ENCODE assay signal across 19 cellular contexts in the genomic region with DNA sequence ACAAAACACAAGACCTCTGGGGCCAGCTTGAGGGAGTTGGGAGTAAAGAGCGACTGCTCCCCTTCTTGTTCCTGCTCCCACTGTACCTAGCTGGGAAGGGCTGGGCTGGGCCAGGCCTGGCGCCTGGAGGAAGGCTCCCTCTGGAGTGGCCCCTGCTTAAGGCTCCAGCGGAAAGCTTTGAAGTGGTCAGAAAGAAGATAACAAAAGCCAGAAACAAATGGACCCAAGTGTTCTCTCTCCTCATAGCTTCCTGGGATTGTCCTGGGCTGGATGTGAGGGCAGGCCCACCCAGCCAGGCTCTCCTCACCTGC. TPM values are rescaled to one million over a fixed set of nuclear protein-coding genes. Genes with fewer than 3 reads are reported as not detected.
A peak's percentile ranks its signal among the peaks of the same experiment; 100 is the strongest.
DNase-seq lines count a peak whose midpoint lies in the region; ATAC-seq and TF ChIP-seq lines count a peak whose summit lies in the region.
"Had no signal": no experiment of that assay in that cellular context is flagged by ENCODE, and none has a peak within 500 bp of the region (broad histone marks: within the 10 kb centered on the region; RNA-seq: fewer than 3 reads in every experiment).

No MANE protein-coding gene starts in this region.

- no peaks in the 10 kb centered on the region for H3K27me3 Mint-ChIP-seq in activated CD4-positive, alpha-beta T cell treated with anti-CD3 and anti-CD28 coated beads, Interleukin-2, amount 10 ng/mL, durations not matched to agents 7 days and 5 days
- no peaks in the 10 kb centered on the region for H3K27me3 Mint-ChIP-seq in activated CD4-positive, alpha-beta T cell treated with anti-CD3 and anti-CD28 coated beads for 36 hours
- H3K27me3 Mint-ChIP-seq in activated CD4-positive, alpha-beta memory T cell treated with anti-CD3 and anti-CD28 coated beads, Interleukin-2, amount 10 ng/mL, durations not matched to agents 7 days and 5 days = no peaks in the 10 kb centered on the region
- H3K27me3 Mint-ChIP-seq in immature natural killer cell (ENCODE audit: low read depth in 3 of 3) = peaks cover 0 to 1% (median 1%) of the 10 kb centered on the region in 3 donors
- H3K27me3 Mint-ChIP-seq in stimulated activated memory B cell treated with anti-CD40 and anti-IgM and Interleukin-4, amounts not matched to agents 10 μg/mL and 1 μg/mL and 100 μg/mL, for 72 hours = no peaks in the 10 kb centered on the region
- H3K27me3 Mint-ChIP-seq: stimulated activated naive CD8-positive, alpha-beta T cell treated with anti-CD3 and anti-CD28 coated beads, Interleukin-15, amount 100 ng/mL, for 72 hours had no signal

- H3K9me3 ChIP-seq in aorta (ENCODE audit: control insufficient read depth, low read length) (no peaks in the 10 kb centered on the region), gastroesophageal sphincter (no peaks in the 10 kb centered on the region)
- H3K9me3 ChIP-seq: A549, neutrophil had no signal

- H3K36me3 ChIP-seq in aorta (ENCODE audit: control insufficient read depth in 1 of 2, insufficient read depth in 2 of 2, low read length in 1 of 2) (peaks cover 0 to 3% of the 10 kb centered on the region in 2 donors), gastroesophageal sphincter (peaks cover 0 to 97% of the 10 kb centered on the region in 2 donors)

- H3K4me1 Mint-ChIP-seq in activated CD4-positive, alpha-beta T cell treated with anti-CD3 and anti-CD28 coated beads, Interleukin-2, amount 10 ng/mL, durations not matched to agents 7 days and 5 days = peaks cover 38% of the 10 kb centered on the region
- peaks cover 18% of the 10 kb centered on the region for H3K4me1 Mint-ChIP-seq in activated CD4-positive, alpha-beta T cell treated with anti-CD3 and anti-CD28 coated beads for 36 hours
- peaks cover 26% of the 10 kb centered on the region for H3K4me1 Mint-ChIP-seq in activated CD4-positive, alpha-beta memory T cell treated with anti-CD3 and anti-CD28 coated beads, Interleukin-2, amount 10 ng/mL, durations not matched to agents 7 days and 5 days
- peaks cover 29% of the 10 kb centered on the region in 2 donors for H3K4me1 Mint-ChIP-seq in immature natural killer cell
- peaks cover 30% of the 10 kb centered on the region for H3K4me1 Mint-ChIP-seq in stimulated activated memory B cell treated with anti-CD40 and anti-IgM and Interleukin-4, amounts not matched to agents 10 μg/mL and 1 μg/mL and 100 μg/mL, for 72 hours

- H3K27ac Mint-ChIP-seq in activated CD4-positive, alpha-beta T cell treated with anti-CD3 and anti-CD28 coated beads, Interleukin-2, amount 10 ng/mL, durations not matched to agents 7 days and 5 days = peak overlapping the region; percentile 81
- H3K27ac Mint-ChIP-seq in activated CD4-positive, alpha-beta T cell treated with anti-CD3 and anti-CD28 coated beads for 36 hours = no peak overlapping the region
- H3K27ac Mint-ChIP-seq in activated CD4-positive, alpha-beta memory T cell treated with anti-CD3 and anti-CD28 coated beads, Interleukin-2, amount 10 ng/mL, durations not matched to agents 7 days and 5 days = peak overlapping the region; percentile 33
- peak overlapping the region; percentile 14 to 64 (median 60) for H3K27ac Mint-ChIP-seq in immature natural killer cell
- peak overlapping the region; percentile 44 for H3K27ac Mint-ChIP-seq in stimulated activated memory B cell treated with anti-CD40 and anti-IgM and Interleukin-4, amounts not matched to agents 10 μg/mL and 1 μg/mL and 100 μg/mL, for 72 hours

- no peak overlapping the region for H3K4me3 Mint-ChIP-seq in activated CD4-positive, alpha-beta T cell treated with anti-CD3 and anti-CD28 coated beads, Interleukin-2, amount 10 ng/mL, durations not matched to agents 7 days and 5 days
- H3K4me3 Mint-ChIP-seq in activated CD4-positive, alpha-beta T cell treated with anti-CD3 and anti-CD28 coated beads for 36 hours = no peak overlapping the region
- H3K4me3 Mint-ChIP-seq in activated CD4-positive, alpha-beta memory T cell treated with anti-CD3 and anti-CD28 coated beads, Interleukin-2, amount 10 ng/mL, durations not matched to agents 7 days and 5 days = no peak overlapping the region
- no peak overlapping the region for H3K4me3 Mint-ChIP-seq in immature natural killer cell
- no peak overlapping the region for H3K4me3 Mint-ChIP-seq in stimulated activated memory B cell treated with anti-CD40 and anti-IgM and Interleukin-4, amounts not matched to agents 10 μg/mL and 1 μg/mL and 100 μg/mL, for 72 hours
- H3K4me3 Mint-ChIP-seq: stimulated activated naive CD8-positive, alpha-beta T cell treated with anti-CD3 and anti-CD28 coated beads, Interleukin-15, amount 100 ng/mL, for 72 hours had no signal

- no peak for TF ChIP-seq EP300 in gastroesophageal sphincter (IDR thresholded peaks at IDR 0.05)

- intact Hi-C loops in activated CD4-positive, alpha-beta T cell treated with anti-CD3 and anti-CD28 coated beads for 36 hours (cut with DNase I, micrococcal nuclease) = no loop called here
- intact Hi-C loops in aorta (cut with DNase I) = no loop called here

- H3K4me3 ChIP-seq in aorta (ENCODE audit: low read length in 2 of 2) = no peak overlapping the region
- H3K4me3 ChIP-seq in gastroesophageal sphincter = no peak overlapping the region
- H3K4me3 ChIP-seq: A549 had no signal

- 94 to 96% methylated on average over 3 of the region's 3 CpGs for WGBS in aorta, 2 donors
- no CpG with 5 or more reads among the region's 3 CpGs for WGBS in gastroesophageal sphincter (ENCODE audit: low coverage in 1 of 2), 2 donors

- no peak for TF ChIP-seq CTCF in gastroesophageal sphincter (IDR thresholded peaks at IDR 0.05)

- H3K9me3 Mint-ChIP-seq in activated CD4-positive, alpha-beta T cell treated with anti-CD3 and anti-CD28 coated beads, Interleukin-2, amount 10 ng/mL, durations not matched to agents 7 days and 5 days = no peaks in the 10 kb centered on the region
- H3K9me3 Mint-ChIP-seq in activated CD4-positive, alpha-beta T cell treated with anti-CD3 and anti-CD28 coated beads for 36 hours (ENCODE audit: low read depth) = no peaks in the 10 kb centered on the region
- no peaks in the 10 kb centered on the region for H3K9me3 Mint-ChIP-seq in activated CD4-positive, alpha-beta memory T cell treated with anti-CD3 and anti-CD28 coated beads, Interleukin-2, amount 10 ng/mL, durations not matched to agents 7 days and 5 days
- no peaks in the 10 kb centered on the region for H3K9me3 Mint-ChIP-seq in immature natural killer cell
- H3K9me3 Mint-ChIP-seq in stimulated activated memory B cell treated with anti-CD40 and anti-IgM and Interleukin-4, amounts not matched to agents 10 μg/mL and 1 μg/mL and 100 μg/mL, for 72 hours = no peaks in the 10 kb centered on the region
- H3K9me3 Mint-ChIP-seq: stimulated activated naive CD8-positive, alpha-beta T cell treated with anti-CD3 and anti-CD28 coated beads, Interleukin-15, amount 100 ng/mL, for 72 hours had no signal

- H3K27me3 ChIP-seq in aorta (ENCODE audit: control insufficient read depth in 1 of 2, insufficient read depth in 2 of 2, low read length in 1 of 2) (no peaks in the 10 kb centered on the region), gastroesophageal sphincter (no peaks in the 10 kb centered on the region)
- H3K27me3 ChIP-seq: neutrophil had no signal

- no peak for ATAC-seq in activated CD4-positive, alpha-beta T cell treated with anti-CD3 and anti-CD28 coated beads for 36 hours
- ATAC-seq in stimulated activated memory B cell treated with anti-CD40 and anti-IgM and Interleukin-4, amounts not matched to agents 10 μg/mL and 1 μg/mL and 100 μg/mL, for 72 hours = no peak
- no peak for ATAC-seq in aorta (ENCODE audit: low FRiP score)
- ATAC-seq in GM18520 (IDR thresholded peaks at IDR 0.05; ENCODE audit: unreplicated experiment) = no peak
- ATAC-seq in gastroesophageal sphincter = no peak
- ATAC-seq: A549; stimulated activated naive CD8-positive, alpha-beta T cell treated with anti-CD3 and anti-CD28 coated beads, Interleukin-15, amount 100 ng/mL, for 72 hours had no signal

- no peak for TF ChIP-seq POLR2A in gastroesophageal sphincter (IDR thresholded peaks at IDR 0.05)

- H3K27ac ChIP-seq in aorta (ENCODE audit: low read depth in 1 of 2, low read length in 2 of 2) (no peak overlapping the region), gastroesophageal sphincter (peak overlapping the region in 1 of 4 donors; percentile 15)
- H3K27ac ChIP-seq: A549, epithelial cell of prostate, neutrophil had no signal

- DNase-seq in activated CD4-positive, alpha-beta T cell treated with anti-CD3 and anti-CD28 coated beads, Interleukin-2, amount 10 ng/mL, durations not matched to agents 7 days and 5 days = no peak
- DNase-seq in activated CD4-positive, alpha-beta T cell treated with anti-CD3 and anti-CD28 coated beads for 36 hours = no peak
- DNase-seq in activated CD4-positive, alpha-beta memory T cell treated with anti-CD3 and anti-CD28 coated beads, Interleukin-2, amount 10 ng/mL, durations not matched to agents 7 days and 5 days = no peak
- DNase-seq in immature natural killer cell = no peak
- no peak for DNase-seq in aorta
- DNase-seq: activated CD4-positive, alpha-beta T cell treated with anti-CD3 and anti-CD28 coated beads for 4 hours; central memory CD4-positive, alpha-beta T cell; glutamatergic neuron; Karpas-422; left colon; NCI-H1694 treated with DMSO at 0.1 percent for 48 hours; RPMI8226; stimulated activated naive CD8-positive, alpha-beta T cell treated with anti-CD3 and anti-CD28 coated beads, Interleukin-15, amount 100 ng/mL, for 72 hours had no signal

- no peaks in the 10 kb centered on the region for H3K4me1 ChIP-seq in aorta (ENCODE audit: control insufficient read depth in 1 of 2, insufficient read depth in 2 of 2, low read length in 2 of 2)
- peaks cover 0 to 38% (median 6%) of the 10 kb centered on the region in 3 donors for H3K4me1 ChIP-seq in gastroesophageal sphincter
- H3K4me1 ChIP-seq: A549 had no signal

- H3K36me3 Mint-ChIP-seq in activated CD4-positive, alpha-beta T cell treated with anti-CD3 and anti-CD28 coated beads, Interleukin-2, amount 10 ng/mL, durations not matched to agents 7 days and 5 days (ENCODE audit: low read depth) = peaks cover 42% of the 10 kb centered on the region
- H3K36me3 Mint-ChIP-seq in activated CD4-positive, alpha-beta T cell treated with anti-CD3 and anti-CD28 coated beads for 36 hours (ENCODE audit: low read depth) = peaks cover 19% of the 10 kb centered on the region
- H3K36me3 Mint-ChIP-seq in activated CD4-positive, alpha-beta memory T cell treated with anti-CD3 and anti-CD28 coated beads, Interleukin-2, amount 10 ng/mL, durations not matched to agents 7 days and 5 days (ENCODE audit: low read depth) = peaks cover 37% of the 10 kb centered on the region
- peaks cover 5 to 59% (median 10%) of the 10 kb centered on the region in 3 donors for H3K36me3 Mint-ChIP-seq in immature natural killer cell
- peaks cover 76% of the 10 kb centered on the region for H3K36me3 Mint-ChIP-seq in stimulated activated memory B cell treated with anti-CD40 and anti-IgM and Interleukin-4, amounts not matched to agents 10 μg/mL and 1 μg/mL and 100 μg/mL, for 72 hours

- CTCF ChIA-PET in activated CD4-positive, alpha-beta T cell treated with anti-CD3 and anti-CD28 coated beads, Interleukin-2, amount 10 ng/mL, durations not matched to agents 7 days and 5 days (lab: Charles Lee) = interaction anchor here (0.7 to 6.2 kb wide), 12 partner anchors 8 to 93 kb away, joined by 3 to 44 read pairs (median 5); a partner anchor contains a TSS
- CTCF ChIA-PET in activated CD4-positive, alpha-beta T cell treated with anti-CD3 and anti-CD28 coated beads for 36 hours (lab: Charles Lee) = interaction anchor here (0.6 to 21.5 kb wide), 8 partner anchors 10 to 113 kb away, joined by 3 to 332 read pairs (median 4); a partner anchor contains a TSS
- CTCF ChIA-PET in activated CD4-positive, alpha-beta memory T cell treated with anti-CD3 and anti-CD28 coated beads, Interleukin-2, amount 10 ng/mL, durations not matched to agents 7 days and 5 days (lab: Charles Lee) = interaction anchor here (0.5 to 16.9 kb wide), 12 partner anchors 10 to 129 kb away, joined by 3 to 372 read pairs (median 4); a partner anchor contains a TSS

- POLR2A ChIA-PET in activated CD4-positive, alpha-beta T cell treated with anti-CD3 and anti-CD28 coated beads, Interleukin-2, amount 10 ng/mL, durations not matched to agents 7 days and 5 days (lab: Charles Lee) = interaction anchor here (0.9 to 1.4 kb wide), 2 partner anchors 55 to 57 kb away, joined by 3 to 4 read pairs; no protein-coding TSS in a partner anchor
- POLR2A ChIA-PET in activated CD4-positive, alpha-beta T cell treated with anti-CD3 and anti-CD28 coated beads for 36 hours (lab: Charles Lee) = interaction anchor here (0.8 to 1.4 kb wide), 4 partner anchors 56 to 282 kb away, joined by 3 to 5 read pairs (median 4); a partner anchor contains a TSS
- POLR2A ChIA-PET in activated CD4-positive, alpha-beta memory T cell treated with anti-CD3 and anti-CD28 coated beads, Interleukin-2, amount 10 ng/mL, durations not matched to agents 7 days and 5 days (lab: Charles Lee) = interaction anchor here (0.5 to 2.1 kb wide), 10 partner anchors 12 to 100 kb away, joined by 3 to 12 read pairs (median 5); a partner anchor contains a TSS

RNA-seq across cellular contexts. Expression of a gene that starts 25.3 kb away (rescaled TPM):
- total RNA-seq in activated CD4-positive, alpha-beta T cell treated with anti-CD3 and anti-CD28 coated beads, Interleukin-2, amount 10 ng/mL, durations not matched to agents 7 days and 5 days = 10 to 100 TPM; 11.6 to 11.7 TPM
- 1 to 10 TPM; 6.9 to 8.1 TPM for total RNA-seq in activated CD4-positive, alpha-beta T cell treated with anti-CD3 and anti-CD28 coated beads for 36 hours
- total RNA-seq in activated CD4-positive, alpha-beta memory T cell treated with anti-CD3 and anti-CD28 coated beads, Interleukin-2, amount 10 ng/mL, durations not matched to agents 7 days and 5 days = 1 to 10 TPM; 8.0 to 8.7 TPM
- 1 to 10 TPM; 2.4 to 3.2 (median 2.8) TPM for polyA plus RNA-seq in immature natural killer cell
- 10 to 100 TPM; 28.2 to 41.0 TPM for total RNA-seq in aorta
- polyA plus RNA-seq in aorta = 10 to 100 TPM; 11.3 to 69.0 TPM
- 10 to 100 TPM; 14.6 to 24.0 (median 18.3) TPM for total RNA-seq in gastroesophageal sphincter

RNA-seq across cellular contexts. Expression of a gene that starts 43.2 kb away (rescaled TPM):
- under 1 TPM; 0.15 TPM for total RNA-seq in activated CD4-positive, alpha-beta T cell treated with anti-CD3 and anti-CD28 coated beads, Interleukin-2, amount 10 ng/mL, durations not matched to agents 7 days and 5 days
- total RNA-seq in activated CD4-positive, alpha-beta T cell treated with anti-CD3 and anti-CD28 coated beads for 36 hours = under 1 TPM; 0.05 to 0.07 TPM
- not detected for total RNA-seq in activated CD4-positive, alpha-beta memory T cell treated with anti-CD3 and anti-CD28 coated beads, Interleukin-2, amount 10 ng/mL, durations not matched to agents 7 days and 5 days
- polyA plus RNA-seq in immature natural killer cell = not detected
- total RNA-seq in aorta = under 1 TPM; 0.23 to 0.30 TPM
- polyA plus RNA-seq in aorta = under 1 TPM in 1 of 2 donors, not detected in 1; 0.26 TPM
- total RNA-seq in gastroesophageal sphincter = under 1 TPM in 2 of 4 donors, not detected in 2; 0.31 to 0.69 TPM

RNA-seq across cellular contexts. Expression of a gene that starts 58.5 kb away (rescaled TPM):
- 10 to 100 TPM; 37.4 to 38.2 TPM for total RNA-seq in activated CD4-positive, alpha-beta T cell treated with anti-CD3 and anti-CD28 coated beads, Interleukin-2, amount 10 ng/mL, durations not matched to agents 7 days and 5 days
- total RNA-seq in activated CD4-positive, alpha-beta T cell treated with anti-CD3 and anti-CD28 coated beads for 36 hours = 10 to 100 TPM; 23.2 to 24.3 TPM
- total RNA-seq in activated CD4-positive, alpha-beta memory T cell treated with anti-CD3 and anti-CD28 coated beads, Interleukin-2, amount 10 ng/mL, durations not matched to agents 7 days and 5 days = 10 to 100 TPM; 34.7 to 34.9 TPM
- polyA plus RNA-seq in immature natural killer cell (10 to 100 TPM; 11.0 to 22.7 (median 12.6) TPM), aorta (10 to 100 TPM in 1 of 2 donors, 1 to 10 TPM in 1; 6.5 to 10.4 TPM)
- total RNA-seq in aorta (10 to 100 TPM; 31.4 to 53.9 TPM), gastroesophageal sphincter (10 to 100 TPM; 10.4 to 15.4 (median 12.6) TPM)
